In the genomic region with DNA sequence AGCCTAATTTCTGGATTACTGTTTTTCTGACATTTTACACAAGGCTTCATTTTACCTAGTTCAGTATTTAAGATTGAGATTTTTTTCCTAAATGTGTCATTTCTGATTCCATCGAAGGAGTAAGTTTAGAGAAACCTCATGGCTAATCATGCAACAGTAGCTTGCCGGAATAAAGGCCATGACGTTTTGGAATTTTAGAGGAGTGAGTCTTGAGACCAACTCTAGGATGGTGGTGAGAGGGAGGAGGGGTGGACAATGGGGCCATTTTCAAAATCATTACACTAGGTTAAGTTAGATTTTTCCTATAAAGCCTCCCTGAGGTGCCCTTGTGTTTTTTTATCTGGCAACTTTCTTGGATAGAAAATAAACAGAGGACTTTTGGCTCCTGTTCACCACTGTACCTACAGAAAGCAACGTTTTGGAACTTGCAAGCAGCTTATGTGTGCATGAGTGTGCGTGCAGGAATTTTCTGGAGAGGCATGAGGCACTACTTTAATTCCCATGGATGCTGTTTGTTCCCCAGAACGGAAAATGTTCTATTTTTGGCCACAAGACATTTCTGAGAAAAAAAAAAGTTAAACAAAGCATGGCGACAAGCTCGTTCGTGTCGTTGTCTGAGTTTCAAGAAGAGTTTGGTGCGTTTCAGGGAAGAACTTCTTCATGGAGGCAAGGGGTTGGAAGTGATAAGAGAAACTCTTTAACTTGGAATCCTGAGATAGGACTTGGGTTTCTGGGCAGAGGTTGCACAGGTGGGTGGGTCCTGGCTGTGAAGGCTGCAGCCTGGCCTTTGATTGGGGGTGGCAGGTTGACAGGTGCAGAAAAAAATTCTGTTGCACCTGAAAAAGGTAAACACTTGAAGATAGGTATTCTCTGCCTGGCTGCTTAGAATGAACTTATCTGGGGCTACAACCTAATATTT, we compare ENCODE assay signal across 1 cellular context.
TF ChIP-seq lines count a peak whose summit lies in the region.

No MANE protein-coding gene starts in this region.

TF ChIP-seq in GM23338, 12 proteins besides CTCF, POLR2A, EP300 and RAD21 (continued from another document):
- TF ChIP-seq, protein P1, sequence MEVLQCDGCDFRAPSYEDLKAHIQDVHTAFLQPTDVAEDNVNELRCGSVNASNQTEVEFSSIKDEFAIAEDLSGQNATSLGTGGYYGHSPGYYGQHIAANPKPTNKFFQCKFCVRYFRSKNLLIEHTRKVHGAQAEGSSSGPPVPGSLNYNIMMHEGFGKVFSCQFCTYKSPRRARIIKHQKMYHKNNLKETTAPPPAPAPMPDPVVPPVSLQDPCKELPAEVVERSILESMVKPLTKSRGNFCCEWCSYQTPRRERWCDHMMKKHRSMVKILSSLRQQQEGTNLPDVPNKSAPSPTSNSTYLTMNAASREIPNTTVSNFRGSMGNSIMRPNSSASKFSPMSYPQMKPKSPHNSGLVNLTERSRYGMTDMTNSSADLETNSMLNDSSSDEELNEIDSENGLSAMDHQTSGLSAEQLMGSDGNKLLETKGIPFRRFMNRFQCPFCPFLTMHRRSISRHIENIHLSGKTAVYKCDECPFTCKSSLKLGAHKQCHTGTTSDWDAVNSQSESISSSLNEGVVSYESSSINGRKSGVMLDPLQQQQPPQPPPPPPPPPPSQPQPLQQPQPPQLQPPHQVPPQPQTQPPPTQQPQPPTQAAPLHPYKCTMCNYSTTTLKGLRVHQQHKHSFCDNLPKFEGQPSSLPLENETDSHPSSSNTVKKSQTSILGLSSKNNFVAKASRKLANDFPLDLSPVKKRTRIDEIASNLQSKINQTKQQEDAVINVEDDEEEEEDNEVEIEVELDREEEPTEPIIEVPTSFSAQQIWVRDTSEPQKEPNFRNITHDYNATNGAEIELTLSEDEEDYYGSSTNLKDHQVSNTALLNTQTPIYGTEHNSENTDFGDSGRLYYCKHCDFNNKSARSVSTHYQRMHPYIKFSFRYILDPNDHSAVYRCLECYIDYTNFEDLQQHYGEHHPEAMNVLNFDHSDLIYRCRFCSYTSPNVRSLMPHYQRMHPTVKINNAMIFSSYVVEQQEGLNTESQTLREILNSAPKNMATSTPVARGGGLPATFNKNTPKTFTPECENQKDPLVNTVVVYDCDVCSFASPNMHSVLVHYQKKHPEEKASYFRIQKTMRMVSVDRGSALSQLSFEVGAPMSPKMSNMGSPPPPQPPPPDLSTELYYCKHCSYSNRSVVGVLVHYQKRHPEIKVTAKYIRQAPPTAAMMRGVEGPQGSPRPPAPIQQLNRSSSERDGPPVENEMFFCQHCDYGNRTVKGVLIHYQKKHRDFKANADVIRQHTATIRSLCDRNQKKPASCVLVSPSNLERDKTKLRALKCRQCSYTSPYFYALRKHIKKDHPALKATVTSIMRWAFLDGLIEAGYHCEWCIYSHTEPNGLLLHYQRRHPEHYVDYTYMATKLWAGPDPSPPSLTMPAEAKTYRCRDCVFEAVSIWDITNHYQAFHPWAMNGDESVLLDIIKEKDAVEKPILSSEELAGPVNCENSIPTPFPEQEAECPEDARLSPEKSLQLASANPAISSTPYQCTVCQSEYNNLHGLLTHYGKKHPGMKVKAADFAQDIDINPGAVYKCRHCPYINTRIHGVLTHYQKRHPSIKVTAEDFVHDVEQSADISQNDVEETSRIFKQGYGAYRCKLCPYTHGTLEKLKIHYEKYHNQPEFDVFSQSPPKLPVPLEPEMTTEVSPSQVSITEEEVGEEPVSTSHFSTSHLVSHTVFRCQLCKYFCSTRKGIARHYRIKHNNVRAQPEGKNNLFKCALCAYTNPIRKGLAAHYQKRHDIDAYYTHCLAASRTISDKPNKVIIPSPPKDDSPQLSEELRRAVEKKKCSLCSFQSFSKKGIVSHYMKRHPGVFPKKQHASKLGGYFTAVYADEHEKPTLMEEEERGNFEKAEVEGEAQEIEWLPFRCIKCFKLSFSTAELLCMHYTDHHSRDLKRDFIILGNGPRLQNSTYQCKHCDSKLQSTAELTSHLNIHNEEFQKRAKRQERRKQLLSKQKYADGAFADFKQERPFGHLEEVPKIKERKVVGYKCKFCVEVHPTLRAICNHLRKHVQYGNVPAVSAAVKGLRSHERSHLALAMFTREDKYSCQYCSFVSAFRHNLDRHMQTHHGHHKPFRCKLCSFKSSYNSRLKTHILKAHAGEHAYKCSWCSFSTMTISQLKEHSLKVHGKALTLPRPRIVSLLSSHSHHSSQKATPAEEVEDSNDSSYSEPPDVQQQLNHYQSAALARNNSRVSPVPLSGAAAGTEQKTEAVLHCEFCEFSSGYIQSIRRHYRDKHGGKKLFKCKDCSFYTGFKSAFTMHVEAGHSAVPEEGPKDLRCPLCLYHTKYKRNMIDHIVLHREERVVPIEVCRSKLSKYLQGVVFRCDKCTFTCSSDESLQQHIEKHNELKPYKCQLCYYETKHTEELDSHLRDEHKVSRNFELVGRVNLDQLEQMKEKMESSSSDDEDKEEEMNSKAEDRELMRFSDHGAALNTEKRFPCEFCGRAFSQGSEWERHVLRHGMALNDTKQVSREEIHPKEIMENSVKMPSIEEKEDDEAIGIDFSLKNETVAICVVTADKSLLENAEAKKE (CRISPR knock-in tag; IDR thresholded peaks at IDR 0.05): no peak
- TF ChIP-seq EZH2phosphoT487 (IDR thresholded peaks at IDR 0.05; ENCODE audit: unreplicated experiment): no peak
- TF ChIP-seq, protein P2, sequence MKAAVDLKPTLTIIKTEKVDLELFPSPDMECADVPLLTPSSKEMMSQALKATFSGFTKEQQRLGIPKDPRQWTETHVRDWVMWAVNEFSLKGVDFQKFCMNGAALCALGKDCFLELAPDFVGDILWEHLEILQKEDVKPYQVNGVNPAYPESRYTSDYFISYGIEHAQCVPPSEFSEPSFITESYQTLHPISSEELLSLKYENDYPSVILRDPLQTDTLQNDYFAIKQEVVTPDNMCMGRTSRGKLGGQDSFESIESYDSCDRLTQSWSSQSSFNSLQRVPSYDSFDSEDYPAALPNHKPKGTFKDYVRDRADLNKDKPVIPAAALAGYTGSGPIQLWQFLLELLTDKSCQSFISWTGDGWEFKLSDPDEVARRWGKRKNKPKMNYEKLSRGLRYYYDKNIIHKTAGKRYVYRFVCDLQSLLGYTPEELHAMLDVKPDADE (IDR thresholded peaks at IDR 0.05): no peak
